In genomic region chr7:76806479-76806878, GRCh38 we compare ENCODE assay signal across 8 cellular contexts.
DNase-seq lines count a peak whose midpoint lies in the region; FAIRE-seq and TF ChIP-seq lines count a peak whose summit lies in the region.
"Not testable (repeated sequence)": the region's sequence is repeated elsewhere in the genome, so short reads cannot be mapped to it uniquely, and the experiment has no call there.

No MANE protein-coding gene starts in this region.

- H3K9ac ChIP-seq in keratinocyte (ENCODE audit: control insufficient read depth, extremely low read depth, insufficient read depth, low read length) = not testable (repeated sequence)

- not testable (repeated sequence) for H3K27me3 ChIP-seq in keratinocyte (ENCODE audit: control insufficient read depth, extremely low read depth, insufficient read depth, low read length); small intestine (ENCODE audit: control insufficient read depth in 2 of 2, insufficient read depth in 2 of 2, low read length in 2 of 2); vagina

- H3K4me1 ChIP-seq in keratinocyte (ENCODE audit: control insufficient read depth, extremely low read depth, insufficient read depth, low read length); small intestine (ENCODE audit: control insufficient read depth in 2 of 2, insufficient read depth in 1 of 2, low read depth in 1 of 2, low read length in 1 of 2): not testable (repeated sequence)
- peaks cover 19% of the 10 kb centered on the region for H3K4me1 ChIP-seq in vagina

- not testable (repeated sequence) for H3K27ac ChIP-seq in keratinocyte (ENCODE audit: control insufficient read depth, insufficient read depth, low read length); small intestine (ENCODE audit: low read depth in 1 of 2, low read length in 1 of 2)
- H3K27ac ChIP-seq in vagina = peak overlapping the region; percentile 36

- H3K36me3 ChIP-seq in keratinocyte (ENCODE audit: control insufficient read depth in 2 of 2, extremely low read depth in 1 of 2, insufficient read depth in 2 of 2, low read length in 2 of 2); small intestine (ENCODE audit: control insufficient read depth in 2 of 2, insufficient read depth in 2 of 2, low read length in 2 of 2); vagina: not testable (repeated sequence)

- H3K9me1 ChIP-seq in keratinocyte (ENCODE audit: control insufficient read depth, extremely low read depth, insufficient read depth, low read length) = not testable (repeated sequence)

- not testable (repeated sequence) for H4K20me1 ChIP-seq in keratinocyte (ENCODE audit: control insufficient read depth, extremely low read depth, insufficient read depth, low read length)

- TF ChIP-seq POLR2A in vagina (IDR thresholded peaks at IDR 0.05) = not testable (repeated sequence)

- intact Hi-C loops in vagina (cut with DNase I) = not testable (repeated sequence)

- H2AFZ ChIP-seq in keratinocyte (ENCODE audit: control insufficient read depth, low read length) = not testable (repeated sequence)

- not testable (repeated sequence) for TF ChIP-seq CTCF in keratinocyte (optimal IDR thresholded peaks at IDR 0.05 in 1 of 3, IDR thresholded peaks at IDR 0.05 in 1 of 3, conservative IDR thresholded peaks at IDR 0.05 in 1 of 3; ENCODE audit: extremely low read depth in 1 of 3, insufficient read depth in 2 of 3, low read length in 3 of 3); vagina (IDR thresholded peaks at IDR 0.05)

- DNase-seq in SK-MEL-5 (ENCODE audit: low read depth, low spot score) (peak; percentile 61), dermis blood vessel endothelial cell (peak; percentile 3), globus pallidus (ENCODE audit: low spot score) (peak; percentile 7)
- DNase-seq in keratinocyte (ENCODE audit: low read depth, low spot score); small intestine; vagina (ENCODE audit: extremely low spot score in 2 of 2): not testable (repeated sequence)

- in situ Hi-C loops in SK-MEL-5 (cut with HindIII; ENCODE audit: low pct_unique_long_range_greater_than_20kb, low sequenced_read_pairs) = not testable (repeated sequence)

- H3K4me3 ChIP-seq in keratinocyte (ENCODE audit: control insufficient read depth in 2 of 3, extremely low read depth in 1 of 3, insufficient read depth in 2 of 3, low read depth in 1 of 3, low read length in 3 of 3); small intestine (ENCODE audit: low read depth in 1 of 2, low read length in 2 of 2); vagina: not testable (repeated sequence)

- not testable (repeated sequence) for H3K4me2 ChIP-seq in keratinocyte (ENCODE audit: control insufficient read depth, extremely low read depth, insufficient read depth, low read depth, low read length)

- H3K79me2 ChIP-seq in keratinocyte (ENCODE audit: control insufficient read depth, insufficient read depth, low read length) = not testable (repeated sequence)

- H3K9me3 ChIP-seq in keratinocyte (ENCODE audit: control insufficient read depth, low read depth, low read length); small intestine (ENCODE audit: control insufficient read depth, low read depth); vagina: not testable (repeated sequence)

- dilution Hi-C loops in keratinocyte (cut with MboI; ENCODE audit: extremely low pct_ligation_motif_present, low sequenced_read_pairs) = not testable (repeated sequence)

- FAIRE-seq in A204.1 (lab: Jason Lieb, UNC) = peak; percentile 76
- peak; percentile 19 for FAIRE-seq in G401.6 (lab: Jason Lieb, UNC)
- FAIRE-seq in keratinocyte (lab: Jason Lieb, UNC) = peak; percentile 75
- FAIRE-seq in small intestine (lab: Jason Lieb, UNC) = peak; percentile 93
